ENCODE assay signal across 1 cellular context in genomic region chrX:133414399-133415275, GRCh38.
A peak's percentile ranks its signal among the peaks of the same experiment; 100 is the strongest.
TF ChIP-seq lines count a peak whose summit lies in the region.

No MANE protein-coding gene starts in this region.

TF ChIP-seq in HEK293, 187 proteins besides CTCF, POLR2A, EP300 and RAD21 (continued from another document and continues in another):
- TF ChIP-seq ZNF148 (tag by site-specific recombination; IDR thresholded peaks at IDR 0.05; ENCODE audit: borderline replicate concordance) (no peak), ZXDB (tag by site-specific recombination; IDR thresholded peaks at IDR 0.05) (peak; percentile 17; the same call in 1 of the 2 replicates), MYNN (tag by site-specific recombination; IDR thresholded peaks at IDR 0.05; ENCODE audit: borderline replicate concordance) (0 out of 2 replicates have a peak, but pooled peaks have one; percentile 16), ZNF404 (tag by site-specific recombination; IDR thresholded peaks at IDR 0.05) (no peak), ZNF121 (tag by site-specific recombination; IDR thresholded peaks at IDR 0.05) (no peak), ZNF426 (tag by site-specific recombination; IDR thresholded peaks at IDR 0.05) (no peak), ZBTB20 (tag by site-specific recombination; IDR thresholded peaks at IDR 0.05) (peak; percentile 41; the same call in 1 of the 2 replicates), ZNF843 (tag by site-specific recombination; IDR thresholded peaks at IDR 0.05) (no peak), ZBTB7A (tag by site-specific recombination; IDR thresholded peaks at IDR 0.05; ENCODE audit: low read depth) (no peak; the same call in 1 of the 2 replicates), EGR2 (tag by site-specific recombination; IDR thresholded peaks at IDR 0.05; ENCODE audit: low read depth) (no peak), MZF1 (tag by site-specific recombination; IDR thresholded peaks at IDR 0.05; ENCODE audit: borderline replicate concordance) (no peak), ZNF677 (tag by site-specific recombination; IDR thresholded peaks at IDR 0.05) (no peak), ZNF10 (tag by site-specific recombination; IDR thresholded peaks at IDR 0.05) (no peak), KLF8 (tag by site-specific recombination; IDR thresholded peaks at IDR 0.05) (peak; percentile 6; the same call in 1 of the 2 replicates), HIC1 (tag by site-specific recombination; IDR thresholded peaks at IDR 0.05) (peak; percentile 94), ZBTB17 (tag by site-specific recombination; IDR thresholded peaks at IDR 0.05) (peak; percentile 43; the same call in 1 of the 2 replicates), SP7 (tag by site-specific recombination; IDR thresholded peaks at IDR 0.05) (no peak), ZNF473 (tag by site-specific recombination; IDR thresholded peaks at IDR 0.05) (no peak), FEZF1 (tag by site-specific recombination; IDR thresholded peaks at IDR 0.05) (no peak), ZNF596 (tag by site-specific recombination; IDR thresholded peaks at IDR 0.05) (0 out of 2 replicates have a peak, but pooled peaks have one; percentile 17), ZNF184 (tag by site-specific recombination; IDR thresholded peaks at IDR 0.05) (no peak), PATZ1 (tag by site-specific recombination; IDR thresholded peaks at IDR 0.05) (no peak; the same call in 1 of the 2 replicates), ZNF600 (tag by site-specific recombination; IDR thresholded peaks at IDR 0.05) (no peak), INSM2 (tag by site-specific recombination; IDR thresholded peaks at IDR 0.05) (no peak), ZNF335 (tag by site-specific recombination; conservative IDR thresholded peaks at IDR 0.05) (peak; percentile 75), ZNF792 (tag by site-specific recombination; IDR thresholded peaks at IDR 0.05) (no peak), ZNF777 (tag by site-specific recombination; IDR thresholded peaks at IDR 0.05; ENCODE audit: borderline replicate concordance) (peak; percentile 62), ZNF24 (tag by site-specific recombination; IDR thresholded peaks at IDR 0.05) (no peak), ZNF629 (tag by site-specific recombination; IDR thresholded peaks at IDR 0.05) (no peak), ZNF660 (tag by site-specific recombination; IDR thresholded peaks at IDR 0.05) (no peak), ZNF488 (tag by site-specific recombination; IDR thresholded peaks at IDR 0.05) (no peak), ZNF248 (tag by site-specific recombination; IDR thresholded peaks at IDR 0.05) (no peak), ZNF692 (tag by site-specific recombination; IDR thresholded peaks at IDR 0.05) (peak; percentile 18; the same call in 1 of the 2 replicates), ZEB2 (tag by site-specific recombination; IDR thresholded peaks at IDR 0.05) (0 out of 2 replicates have a peak, but pooled peaks have one; percentile 38), ZNF571 (tag by site-specific recombination; IDR thresholded peaks at IDR 0.05) (no peak)
- TF ChIP-seq, protein P1, sequence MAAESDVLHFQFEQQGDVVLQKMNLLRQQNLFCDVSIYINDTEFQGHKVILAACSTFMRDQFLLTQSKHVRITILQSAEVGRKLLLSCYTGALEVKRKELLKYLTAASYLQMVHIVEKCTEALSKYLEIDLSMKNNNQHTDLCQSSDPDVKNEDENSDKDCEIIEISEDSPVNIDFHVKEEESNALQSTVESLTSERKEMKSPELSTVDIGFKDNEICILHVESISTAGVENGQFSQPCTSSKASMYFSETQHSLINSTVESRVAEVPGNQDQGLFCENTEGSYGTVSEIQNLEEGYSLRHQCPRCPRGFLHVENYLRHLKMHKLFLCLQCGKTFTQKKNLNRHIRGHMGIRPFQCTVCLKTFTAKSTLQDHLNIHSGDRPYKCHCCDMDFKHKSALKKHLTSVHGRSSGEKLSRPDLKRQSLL (tag by site-specific recombination; IDR thresholded peaks at IDR 0.05) = no peak
- TF ChIP-seq, protein P2, sequence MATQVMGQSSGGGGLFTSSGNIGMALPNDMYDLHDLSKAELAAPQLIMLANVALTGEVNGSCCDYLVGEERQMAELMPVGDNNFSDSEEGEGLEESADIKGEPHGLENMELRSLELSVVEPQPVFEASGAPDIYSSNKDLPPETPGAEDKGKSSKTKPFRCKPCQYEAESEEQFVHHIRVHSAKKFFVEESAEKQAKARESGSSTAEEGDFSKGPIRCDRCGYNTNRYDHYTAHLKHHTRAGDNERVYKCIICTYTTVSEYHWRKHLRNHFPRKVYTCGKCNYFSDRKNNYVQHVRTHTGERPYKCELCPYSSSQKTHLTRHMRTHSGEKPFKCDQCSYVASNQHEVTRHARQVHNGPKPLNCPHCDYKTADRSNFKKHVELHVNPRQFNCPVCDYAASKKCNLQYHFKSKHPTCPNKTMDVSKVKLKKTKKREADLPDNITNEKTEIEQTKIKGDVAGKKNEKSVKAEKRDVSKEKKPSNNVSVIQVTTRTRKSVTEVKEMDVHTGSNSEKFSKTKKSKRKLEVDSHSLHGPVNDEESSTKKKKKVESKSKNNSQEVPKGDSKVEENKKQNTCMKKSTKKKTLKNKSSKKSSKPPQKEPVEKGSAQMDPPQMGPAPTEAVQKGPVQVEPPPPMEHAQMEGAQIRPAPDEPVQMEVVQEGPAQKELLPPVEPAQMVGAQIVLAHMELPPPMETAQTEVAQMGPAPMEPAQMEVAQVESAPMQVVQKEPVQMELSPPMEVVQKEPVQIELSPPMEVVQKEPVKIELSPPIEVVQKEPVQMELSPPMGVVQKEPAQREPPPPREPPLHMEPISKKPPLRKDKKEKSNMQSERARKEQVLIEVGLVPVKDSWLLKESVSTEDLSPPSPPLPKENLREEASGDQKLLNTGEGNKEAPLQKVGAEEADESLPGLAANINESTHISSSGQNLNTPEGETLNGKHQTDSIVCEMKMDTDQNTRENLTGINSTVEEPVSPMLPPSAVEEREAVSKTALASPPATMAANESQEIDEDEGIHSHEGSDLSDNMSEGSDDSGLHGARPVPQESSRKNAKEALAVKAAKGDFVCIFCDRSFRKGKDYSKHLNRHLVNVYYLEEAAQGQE (tag by site-specific recombination; IDR thresholded peaks at IDR 0.05) = no peak
- TF ChIP-seq, protein P3, sequence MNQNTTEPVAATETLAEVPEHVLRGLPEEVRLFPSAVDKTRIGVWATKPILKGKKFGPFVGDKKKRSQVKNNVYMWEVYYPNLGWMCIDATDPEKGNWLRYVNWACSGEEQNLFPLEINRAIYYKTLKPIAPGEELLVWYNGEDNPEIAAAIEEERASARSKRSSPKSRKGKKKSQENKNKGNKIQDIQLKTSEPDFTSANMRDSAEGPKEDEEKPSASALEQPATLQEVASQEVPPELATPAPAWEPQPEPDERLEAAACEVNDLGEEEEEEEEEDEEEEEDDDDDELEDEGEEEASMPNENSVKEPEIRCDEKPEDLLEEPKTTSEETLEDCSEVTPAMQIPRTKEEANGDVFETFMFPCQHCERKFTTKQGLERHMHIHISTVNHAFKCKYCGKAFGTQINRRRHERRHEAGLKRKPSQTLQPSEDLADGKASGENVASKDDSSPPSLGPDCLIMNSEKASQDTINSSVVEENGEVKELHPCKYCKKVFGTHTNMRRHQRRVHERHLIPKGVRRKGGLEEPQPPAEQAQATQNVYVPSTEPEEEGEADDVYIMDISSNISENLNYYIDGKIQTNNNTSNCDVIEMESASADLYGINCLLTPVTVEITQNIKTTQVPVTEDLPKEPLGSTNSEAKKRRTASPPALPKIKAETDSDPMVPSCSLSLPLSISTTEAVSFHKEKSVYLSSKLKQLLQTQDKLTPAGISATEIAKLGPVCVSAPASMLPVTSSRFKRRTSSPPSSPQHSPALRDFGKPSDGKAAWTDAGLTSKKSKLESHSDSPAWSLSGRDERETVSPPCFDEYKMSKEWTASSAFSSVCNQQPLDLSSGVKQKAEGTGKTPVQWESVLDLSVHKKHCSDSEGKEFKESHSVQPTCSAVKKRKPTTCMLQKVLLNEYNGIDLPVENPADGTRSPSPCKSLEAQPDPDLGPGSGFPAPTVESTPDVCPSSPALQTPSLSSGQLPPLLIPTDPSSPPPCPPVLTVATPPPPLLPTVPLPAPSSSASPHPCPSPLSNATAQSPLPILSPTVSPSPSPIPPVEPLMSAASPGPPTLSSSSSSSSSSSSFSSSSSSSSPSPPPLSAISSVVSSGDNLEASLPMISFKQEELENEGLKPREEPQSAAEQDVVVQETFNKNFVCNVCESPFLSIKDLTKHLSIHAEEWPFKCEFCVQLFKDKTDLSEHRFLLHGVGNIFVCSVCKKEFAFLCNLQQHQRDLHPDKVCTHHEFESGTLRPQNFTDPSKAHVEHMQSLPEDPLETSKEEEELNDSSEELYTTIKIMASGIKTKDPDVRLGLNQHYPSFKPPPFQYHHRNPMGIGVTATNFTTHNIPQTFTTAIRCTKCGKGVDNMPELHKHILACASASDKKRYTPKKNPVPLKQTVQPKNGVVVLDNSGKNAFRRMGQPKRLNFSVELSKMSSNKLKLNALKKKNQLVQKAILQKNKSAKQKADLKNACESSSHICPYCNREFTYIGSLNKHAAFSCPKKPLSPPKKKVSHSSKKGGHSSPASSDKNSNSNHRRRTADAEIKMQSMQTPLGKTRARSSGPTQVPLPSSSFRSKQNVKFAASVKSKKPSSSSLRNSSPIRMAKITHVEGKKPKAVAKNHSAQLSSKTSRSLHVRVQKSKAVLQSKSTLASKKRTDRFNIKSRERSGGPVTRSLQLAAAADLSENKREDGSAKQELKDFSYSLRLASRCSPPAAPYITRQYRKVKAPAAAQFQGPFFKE (tag by site-specific recombination; IDR thresholded peaks at IDR 0.05; ENCODE audit: borderline replicate concordance) = peak; percentile 91; the same call in 1 of the 2 replicates
